ENCODE assay signal across 8 cellular contexts in the genomic region with DNA sequence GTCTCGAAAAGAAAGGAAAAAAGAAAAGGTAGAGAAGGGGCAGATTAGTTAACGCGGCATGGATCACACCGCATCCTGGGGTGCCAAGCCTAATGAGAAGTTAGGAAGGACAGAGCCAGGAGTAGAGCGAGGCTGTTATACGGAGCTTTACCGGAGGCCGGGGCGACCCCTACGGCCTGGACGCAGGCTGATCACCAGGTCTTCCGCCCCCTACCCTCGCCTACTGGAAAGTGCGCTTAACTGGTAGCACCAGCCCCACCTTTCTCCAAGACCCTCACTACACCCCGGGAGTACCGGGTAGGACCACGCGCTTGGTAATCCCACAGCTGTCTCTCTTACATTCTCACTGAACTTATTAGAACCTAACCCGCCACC. TPM values are rescaled to one million over a fixed set of nuclear protein-coding genes. Genes with fewer than 3 reads are reported as not detected.
DNase-seq lines count a peak whose midpoint lies in the region; ATAC-seq and TF ChIP-seq lines count a peak whose summit lies in the region.

No MANE protein-coding gene starts in this region.

- CTCF ChIA-PET in mammary epithelial cell (lab: Charles Lee; ENCODE audit: low non-redundant PET) = no interaction called here

- no TSS peak for BruUV-seq in mammary epithelial cell (replicated peaks; lab: Mats Ljungman, UMichigan)

- H3K27me3 ChIP-seq in MG63 (no peaks in the 10 kb centered on the region), mammary epithelial cell (ENCODE audit: insufficient read depth, low read length) (no peaks in the 10 kb centered on the region), tibial nerve (no peaks in the 10 kb centered on the region)

- no peak for TF ChIP-seq EP300 in tibial nerve (IDR thresholded peaks at IDR 0.05)

- ATAC-seq in GM18519 (IDR thresholded peaks at IDR 0.05; ENCODE audit: low FRiP score, unreplicated experiment) = peak; percentile 0

- DNase-seq in AG10803 (ENCODE audit: low read depth) (peak; percentile 12), MG63 (no peak), mammary epithelial cell (no peak), lower leg skin (ENCODE audit: low spot score in 2 of 2) (peak in 1 of 2 donors; percentile 89), tibial nerve (ENCODE audit: low spot score in 2 of 2) (peak in 1 of 2 donors; percentile 12), GDM1 (lab: John Stamatoyannopoulos, UW) (no peak), KBM-7 (no peak)

- H3K4me1 ChIP-seq in mammary epithelial cell (ENCODE audit: insufficient read depth, low read length) (peaks cover 9% of the 10 kb centered on the region), tibial nerve (peaks cover 0 to 39% (median 12%) of the 10 kb centered on the region in 4 donors)

- H3K36me3 ChIP-seq in MG63 = no peaks in the 10 kb centered on the region
- no peaks in the 10 kb centered on the region for H3K36me3 ChIP-seq in mammary epithelial cell (ENCODE audit: insufficient read depth, low read length)
- peaks cover 0 to 19% (median 0%) of the 10 kb centered on the region in 3 donors for H3K36me3 ChIP-seq in tibial nerve

- peak overlapping the region; percentile 92 for H3K9ac ChIP-seq in mammary epithelial cell (ENCODE audit: insufficient read depth, low read length)

- TF ChIP-seq POLR2A in lower leg skin (IDR thresholded peaks at IDR 0.05) (no peak), tibial nerve (IDR thresholded peaks at IDR 0.05) (no peak)

- H3K4me3 ChIP-seq in AG10803 (ENCODE audit: low read length) (peak overlapping the region; percentile 98), MG63 (peak overlapping the region; percentile 80), mammary epithelial cell (replicated peaks in 1 of 3; ENCODE audit: insufficient read depth in 1 of 3, low read depth in 2 of 3, low read length in 3 of 3) (peak overlapping the region; percentile 64 to 96 (median 77)), lower leg skin (ENCODE audit: low read depth, poor library complexity, severe bottlenecking) (peak overlapping the region; percentile 78), tibial nerve (peak overlapping the region; percentile 78 to 90 (median 81))

- dilution Hi-C loops in mammary epithelial cell (cut with HindIII; ENCODE audit: low sequenced_read_pairs) = no loop called here

- in situ Hi-C loops in mammary epithelial cell (cut with MboI; ENCODE audit: low sequenced_read_pairs in 2 of 2) = no loop called here
- in situ Hi-C loops in KBM-7 (cut with MboI; ENCODE audit: low pct_unique_long_range_greater_than_20kb, low sequenced_read_pairs) = no loop called here

- H3K27ac ChIP-seq in mammary epithelial cell (ENCODE audit: insufficient read depth, low read depth, low read length) (peak overlapping the region; percentile 90), tibial nerve (peak overlapping the region; percentile 83 to 96 (median 94))

- WGBS in mammary epithelial cell (ENCODE audit: low coverage, missing lambda C conversion rate) = 6% methylated on average over 17 of the region's 19 CpGs
- WGBS in lower leg skin, 2 donors = 3 to 8% methylated on average over 19 of the region's 19 CpGs
- WGBS in tibial nerve, 2 donors = 1 to 3% methylated on average over 19 of the region's 19 CpGs

- peak overlapping the region; percentile 83 for H2AFZ ChIP-seq in mammary epithelial cell (ENCODE audit: low read depth, low read length)

- H4K20me1 ChIP-seq in mammary epithelial cell (ENCODE audit: insufficient read depth, low read length) = no peaks in the 10 kb centered on the region

- H3K9me3 ChIP-seq in MG63 = no peaks in the 10 kb centered on the region
- H3K9me3 ChIP-seq in mammary epithelial cell (replicated peaks; ENCODE audit: insufficient read depth, low read length) = no peaks in the 10 kb centered on the region
- peaks cover 0 to 10% (median 0%) of the 10 kb centered on the region in 4 donors for H3K9me3 ChIP-seq in tibial nerve

- peak; percentile 26 for TF ChIP-seq CTCF in AG10803 (conservative IDR thresholded peaks at IDR 0.05; ENCODE audit: low read length)
- no peak for TF ChIP-seq CTCF in mammary epithelial cell (conservative IDR thresholded peaks at IDR 0.05 in 1 of 2, IDR thresholded peaks at IDR 0.05 in 1 of 2; ENCODE audit: extremely low read depth in 1 of 2, insufficient read depth in 1 of 2, low read depth in 1 of 2, low read length in 2 of 2)
- no peak for TF ChIP-seq CTCF in lower leg skin (IDR thresholded peaks at IDR 0.05)
- no peak for TF ChIP-seq CTCF in tibial nerve (IDR thresholded peaks at IDR 0.05)

- intact Hi-C loops in mammary epithelial cell (cut with micrococcal nuclease) = no loop called here
- intact Hi-C loops in lower leg skin (cut with DNase I; ENCODE audit: low total_unique reads) = no loop called here

- H3K79me2 ChIP-seq in mammary epithelial cell (ENCODE audit: insufficient read depth, low read length) = peaks cover 32% of the 10 kb centered on the region

- peak overlapping the region; percentile 91 for H3K4me2 ChIP-seq in mammary epithelial cell (ENCODE audit: insufficient read depth, low read depth, low read length)

RNA-seq across cellular contexts. Expression of a gene that starts 33.8 kb away (rescaled TPM):
- 9.0 and 12.8 TPM in 2 replicates for total RNA-seq in MG63 (2014; rRNA removed; shearing (Covaris generic); ENCODE audit: low replicate concordance)
- total RNA-seq in mammary epithelial cell = 10 to 100 TPM; 12.0 to 61.2 TPM
- polyA plus RNA-seq in mammary epithelial cell = 17.5 TPM
- polyA minus RNA-seq in mammary epithelial cell = 32.0 TPM
- total RNA-seq in lower leg skin = 10 to 100 TPM; 12.1 to 23.2 (median 21.0) TPM
- 10 to 100 TPM; 11.7 to 22.6 (median 19.2) TPM for total RNA-seq in tibial nerve

RNA-seq across cellular contexts. Expression of a gene that starts 34.0 kb away (rescaled TPM):
- 0.42 and 2.2 TPM in 2 replicates for total RNA-seq in MG63 (2014; rRNA removed; shearing (Covaris generic); ENCODE audit: low replicate concordance)
- total RNA-seq in mammary epithelial cell (1 to 10 TPM in 1 of 2 donors, under 1 TPM in 1; 0.83 to 1.3 TPM), lower leg skin (under 1 TPM in 2 of 4 donors, not detected in 2; 0.49 to 0.62 TPM), tibial nerve (1 to 10 TPM in 1 of 4 donors, under 1 TPM in 3; 0.20 to 2.1 (median 0.89) TPM)
- polyA plus RNA-seq in mammary epithelial cell = 1.1 TPM
- not detected for polyA minus RNA-seq in mammary epithelial cell

RNA-seq across cellular contexts. Expression of a gene that starts 44.5 kb away (rescaled TPM):
- not detected in 2 replicates for total RNA-seq in MG63 (2014; rRNA removed; shearing (Covaris generic); ENCODE audit: low replicate concordance)
- total RNA-seq in mammary epithelial cell = under 1 TPM in 1 of 2 donors, not detected in 1; 0.17 TPM
- polyA plus RNA-seq in mammary epithelial cell = not detected
- not detected for polyA minus RNA-seq in mammary epithelial cell
- total RNA-seq in lower leg skin = under 1 TPM in 1 of 4 donors, not detected in 3; 0.34 TPM
- 10 to 100 TPM in 1 of 4 donors, 1 to 10 TPM in 3; 1.2 to 10.5 (median 6.2) TPM for total RNA-seq in tibial nerve
